21 cellular contexts compared by ENCODE assay signal in the genomic region with DNA sequence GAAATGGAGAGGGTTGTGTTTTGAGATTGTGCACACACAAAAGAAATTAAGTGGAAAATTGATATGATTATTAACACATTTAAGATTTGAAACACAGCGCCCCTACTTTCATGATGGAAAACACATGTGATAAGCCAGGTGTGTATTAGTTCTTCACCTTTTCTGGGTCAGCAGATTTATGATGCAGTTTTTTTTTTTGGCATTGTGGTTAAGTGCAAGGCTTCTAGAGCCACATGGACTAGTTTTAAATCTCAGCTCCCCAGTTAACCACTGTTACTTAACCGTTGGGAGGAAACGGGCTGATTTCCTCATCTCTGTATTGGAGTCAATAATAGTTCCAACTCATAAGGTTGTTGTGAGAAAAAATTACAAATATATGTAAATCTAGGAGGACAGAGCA.
DNase-seq lines count a peak whose midpoint lies in the region; ATAC-seq, FAIRE-seq and TF ChIP-seq lines count a peak whose summit lies in the region.
"Had no signal": no experiment of that assay in that cellular context is flagged by ENCODE, and none has a peak within 500 bp of the region (broad histone marks: within the 10 kb centered on the region; RNA-seq: fewer than 3 reads in every experiment).

No MANE protein-coding gene starts in this region.

- SMC1A ChIA-PET in GM12878 (lab: Charles Lee; ENCODE audit: uncharacterized antibody, unreplicated experiment): interaction anchor here (0.8 kb wide), 1 partner anchor 108 kb away, joined by 3 read pairs; no protein-coding TSS in a partner anchor

- no peak overlapping the region for H2AFZ ChIP-seq in GM12878 (ENCODE audit: control insufficient read depth, low read depth, low read length)

- TF ChIP-seq CTCF in GM12878 (IDR thresholded peaks at IDR 0.05 in 2 of 3, conservative IDR thresholded peaks at IDR 0.05 in 1 of 3; ENCODE audit: control insufficient read depth in 2 of 3, extremely low read depth in 1 of 3, insufficient read depth in 1 of 3, low read depth in 3 of 3, low read length in 3 of 3): no peak

- H3K9ac ChIP-seq in GM12878 (ENCODE audit: control insufficient read depth, insufficient read depth, low read length): no peak overlapping the region
- H3K9ac ChIP-seq: BLaER1 treated with 17β-estradiol and CSF1 and Interleukin-3, amounts not matched to agents 10 nM and 100 nM had no signal

- H3K27ac ChIP-seq in GM12878 (ENCODE audit: control insufficient read depth, insufficient read depth): no peak overlapping the region
- H3K27ac ChIP-seq: 22Rv1; A549; BLaER1 treated with 17β-estradiol and CSF1 and Interleukin-3, amounts not matched to agents 10 nM and 100 nM; C4-2B had no signal

- no TSS peak for BruUV-seq in GM12878 (replicated peaks; lab: Mats Ljungman, UMichigan)

- TF ChIP-seq POLR2A in GM12878 (IDR thresholded peaks at IDR 0.05; ENCODE audit: low read depth, low read length): no peak

- H3K4me3 ChIP-seq in GM12878: no peak overlapping the region
- H3K4me3 ChIP-seq: A549; BLaER1 treated with 17β-estradiol and CSF1 and Interleukin-3, amounts not matched to agents 10 nM and 100 nM had no signal

- TF ChIP-seq EP300 in GM12878 (IDR thresholded peaks at IDR 0.05; ENCODE audit: borderline replicate concordance in 1 of 2, control insufficient read depth in 1 of 2, low read depth in 2 of 2, low read length in 2 of 2): no peak

- CTCF ChIA-PET in GM12878 (lab: Yijun Ruan, JAX): no interaction called here

- no peak for TF ChIP-seq RAD21 in GM12878 (IDR thresholded peaks at IDR 0.05; ENCODE audit: insufficient read depth, low read depth, low read length)

- POLR2A ChIA-PET in GM12878 (lab: Charles Lee): interaction anchor here (0.6 kb wide), 1 partner anchor 9 kb away, joined by 6 read pairs; no protein-coding TSS in a partner anchor

- peak; percentile 70 for DNase-seq in NCI-H2227 (lab: John Stamatoyannopoulos, UW; ENCODE audit: unreplicated experiment)
- no peak for DNase-seq in NCI-H2227 treated with DMSO at 0.1 percent for 48 hours (lab: John Stamatoyannopoulos, UW)
- DNase-seq in NCI-H69 (lab: John Stamatoyannopoulos, UW): peak; percentile 71
- DNase-seq in GM12878 (ENCODE audit: low read depth, low spot score): no peak
- DNase-seq in occipital lobe (lab: John Stamatoyannopoulos, UW): no peak
- no peak for DNase-seq in anterior cingulate cortex (lab: John Stamatoyannopoulos, UW)
- DNase-seq: AML-193; Caco-2; Calu3; CD4-positive, alpha-beta T cell; CD8-positive, alpha-beta T cell; DMS79 treated with DMSO at 0.1 percent for 48 hours; GF-D8 had no signal

- no peak overlapping the region for H3K4me2 ChIP-seq in GM12878 (ENCODE audit: control insufficient read depth, insufficient read depth)
- H3K4me2 ChIP-seq: A549; BLaER1 treated with 17β-estradiol and CSF1 and Interleukin-3, amounts not matched to agents 10 nM and 100 nM had no signal

- intact Hi-C loops in GM12878 (cut with micrococcal nuclease; ENCODE audit: unreplicated experiment): no loop called here

- in situ Hi-C loops in GM12878 (cut with MboI): no loop called here

- FAIRE-seq in GM12878 (lab: Jason Lieb, UNC): no peak
- FAIRE-seq: A549, D721Med, GM12892, GM19239 had no signal

- RAD21 ChIA-PET in GM12878 (lab: Charles Lee; ENCODE audit: unreplicated experiment): no interaction called here

- H3K27me3 ChIP-seq in GM12878 (replicated peaks in 1 of 2; ENCODE audit: control insufficient read depth in 2 of 2, insufficient read depth in 2 of 2, low read length in 1 of 2): no peaks in the 10 kb centered on the region
- H3K27me3 ChIP-seq: BLaER1 treated with 17β-estradiol and CSF1 and Interleukin-3, amounts not matched to agents 10 nM and 100 nM had no signal

- H4K20me1 ChIP-seq in GM12878 (ENCODE audit: control insufficient read depth, insufficient read depth): no peaks in the 10 kb centered on the region
- H4K20me1 ChIP-seq: BLaER1 treated with 17β-estradiol and CSF1 and Interleukin-3, amounts not matched to agents 10 nM and 100 nM had no signal

- peaks cover 0 to 4% of the 10 kb centered on the region in 2 experiments; a peak in 3 of 4 replicates for H3K36me3 ChIP-seq in GM12878 (ENCODE audit: control insufficient read depth in 2 of 2, insufficient read depth in 2 of 2, low read length in 1 of 2)

- no peaks in the 10 kb centered on the region for H3K4me1 ChIP-seq in GM12878 (ENCODE audit: control insufficient read depth, insufficient read depth, low read length)
- H3K4me1 ChIP-seq: A549; BLaER1 treated with 17β-estradiol and CSF1 and Interleukin-3, amounts not matched to agents 10 nM and 100 nM; Caco-2 had no signal

- no peaks in the 10 kb centered on the region for H3K9me3 ChIP-seq in GM12878 (replicated peaks; ENCODE audit: control insufficient read depth, insufficient read depth, low read length)
- H3K9me3 ChIP-seq: A549; BLaER1 treated with 17β-estradiol and CSF1 and Interleukin-3, amounts not matched to agents 10 nM and 100 nM; Caco-2 had no signal

- 39% methylated on average over 3 of the region's 3 CpGs for WGBS in GM12878 (ENCODE audit: insufficient coverage, insufficient replicate concordance, low lambda C conversion rate, missing lambda C conversion rate)

- no peaks in the 10 kb centered on the region for H3K79me2 ChIP-seq in GM12878 (ENCODE audit: control insufficient read depth, insufficient read depth, low read length)

- ATAC-seq in GM12878 (no peak), HG02852 (IDR thresholded peaks at IDR 0.05; ENCODE audit: unreplicated experiment) (no peak)
- ATAC-seq: A549; CD8-positive, alpha-beta T cell had no signal

TF ChIP-seq in GM12878, 131 proteins besides CTCF, POLR2A, EP300 and RAD21:
- TF ChIP-seq ZSCAN29 (IDR thresholded peaks at IDR 0.05) (no peak), SMAD5 (IDR thresholded peaks at IDR 0.05; ENCODE audit: low read depth) (0 out of 2 replicates have a peak, but pooled peaks have one; percentile 19), CHD4 (IDR thresholded peaks at IDR 0.05) (no peak), MEF2A (IDR thresholded peaks at IDR 0.05; ENCODE audit: insufficient read depth, low read depth, low read length) (no peak)
- TF ChIP-seq, protein P1, sequence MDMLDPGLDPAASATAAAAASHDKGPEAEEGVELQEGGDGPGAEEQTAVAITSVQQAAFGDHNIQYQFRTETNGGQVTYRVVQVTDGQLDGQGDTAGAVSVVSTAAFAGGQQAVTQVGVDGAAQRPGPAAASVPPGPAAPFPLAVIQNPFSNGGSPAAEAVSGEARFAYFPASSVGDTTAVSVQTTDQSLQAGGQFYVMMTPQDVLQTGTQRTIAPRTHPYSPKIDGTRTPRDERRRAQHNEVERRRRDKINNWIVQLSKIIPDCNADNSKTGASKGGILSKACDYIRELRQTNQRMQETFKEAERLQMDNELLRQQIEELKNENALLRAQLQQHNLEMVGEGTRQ (IDR thresholded peaks at IDR 0.05; ENCODE audit: borderline replicate concordance, low read depth, low read length): no peak

Comparison
In these comparisons a context has a peak if more than half of its experiments do, and no peak if none do; other contexts are left out.
1. DNase-seq: peak in NCI-H2227 (single experiment) and NCI-H69 (single experiment); none in NCI-H2227 treated with DMSO at 0.1 percent for 48 hours (single experiment), GM12878 (single experiment), occipital lobe (single experiment) and anterior cingulate cortex (0 of 58).